Comparison of ENCODE assay signal across 1 cellular context in genomic region chr20:49936153-49937022, GRCh38.
TF ChIP-seq lines count a peak whose summit lies in the region.

A gene with protein sequence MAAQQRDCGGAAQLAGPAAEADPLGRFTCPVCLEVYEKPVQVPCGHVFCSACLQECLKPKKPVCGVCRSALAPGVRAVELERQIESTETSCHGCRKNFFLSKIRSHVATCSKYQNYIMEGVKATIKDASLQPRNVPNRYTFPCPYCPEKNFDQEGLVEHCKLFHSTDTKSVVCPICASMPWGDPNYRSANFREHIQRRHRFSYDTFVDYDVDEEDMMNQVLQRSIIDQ (plus strand): TSS chr20:49936397. CDS start chr20:49936413, 16 bp downstream.

TF ChIP-seq in HEK293, 187 proteins besides CTCF, POLR2A, EP300 and RAD21 (continued from another document):
- TF ChIP-seq TCF7L2 (IDR thresholded peaks at IDR 0.05; ENCODE audit: borderline replicate concordance, low read depth, low read length) (no peak), ZBTB20 (tag by site-specific recombination; IDR thresholded peaks at IDR 0.05) (peak; percentile 22; the same call in 1 of the 2 replicates), ZNF473 (tag by site-specific recombination; IDR thresholded peaks at IDR 0.05) (no peak), ZNF138 (tag by site-specific recombination; IDR thresholded peaks at IDR 0.05; ENCODE audit: borderline replicate concordance) (no peak), PBX3 (CRISPR knock-in tag; IDR thresholded peaks at IDR 0.05) (no peak), HOXD13 (CRISPR knock-in tag; IDR thresholded peaks at IDR 0.05; ENCODE audit: borderline replicate concordance) (no peak), KLF9 (tag by site-specific recombination; IDR thresholded peaks at IDR 0.05; ENCODE audit: low read depth) (peak; percentile 68), SCRT2 (tag by site-specific recombination; IDR thresholded peaks at IDR 0.05) (no peak), ZNF354C (tag by site-specific recombination; IDR thresholded peaks at IDR 0.05; ENCODE audit: borderline replicate concordance, low read depth) (no peak), YY1 (tag by site-specific recombination; IDR thresholded peaks at IDR 0.05) (peak; percentile 87), ZBTB7A (tag by site-specific recombination; IDR thresholded peaks at IDR 0.05; ENCODE audit: low read depth) (no peak), ZNF302 (tag by site-specific recombination; IDR thresholded peaks at IDR 0.05; ENCODE audit: low read depth) (no peak), MZF1 (tag by site-specific recombination; IDR thresholded peaks at IDR 0.05; ENCODE audit: borderline replicate concordance) (no peak), ZNF629 (tag by site-specific recombination; IDR thresholded peaks at IDR 0.05) (peak; percentile 81)
- TF ChIP-seq, protein P1, sequence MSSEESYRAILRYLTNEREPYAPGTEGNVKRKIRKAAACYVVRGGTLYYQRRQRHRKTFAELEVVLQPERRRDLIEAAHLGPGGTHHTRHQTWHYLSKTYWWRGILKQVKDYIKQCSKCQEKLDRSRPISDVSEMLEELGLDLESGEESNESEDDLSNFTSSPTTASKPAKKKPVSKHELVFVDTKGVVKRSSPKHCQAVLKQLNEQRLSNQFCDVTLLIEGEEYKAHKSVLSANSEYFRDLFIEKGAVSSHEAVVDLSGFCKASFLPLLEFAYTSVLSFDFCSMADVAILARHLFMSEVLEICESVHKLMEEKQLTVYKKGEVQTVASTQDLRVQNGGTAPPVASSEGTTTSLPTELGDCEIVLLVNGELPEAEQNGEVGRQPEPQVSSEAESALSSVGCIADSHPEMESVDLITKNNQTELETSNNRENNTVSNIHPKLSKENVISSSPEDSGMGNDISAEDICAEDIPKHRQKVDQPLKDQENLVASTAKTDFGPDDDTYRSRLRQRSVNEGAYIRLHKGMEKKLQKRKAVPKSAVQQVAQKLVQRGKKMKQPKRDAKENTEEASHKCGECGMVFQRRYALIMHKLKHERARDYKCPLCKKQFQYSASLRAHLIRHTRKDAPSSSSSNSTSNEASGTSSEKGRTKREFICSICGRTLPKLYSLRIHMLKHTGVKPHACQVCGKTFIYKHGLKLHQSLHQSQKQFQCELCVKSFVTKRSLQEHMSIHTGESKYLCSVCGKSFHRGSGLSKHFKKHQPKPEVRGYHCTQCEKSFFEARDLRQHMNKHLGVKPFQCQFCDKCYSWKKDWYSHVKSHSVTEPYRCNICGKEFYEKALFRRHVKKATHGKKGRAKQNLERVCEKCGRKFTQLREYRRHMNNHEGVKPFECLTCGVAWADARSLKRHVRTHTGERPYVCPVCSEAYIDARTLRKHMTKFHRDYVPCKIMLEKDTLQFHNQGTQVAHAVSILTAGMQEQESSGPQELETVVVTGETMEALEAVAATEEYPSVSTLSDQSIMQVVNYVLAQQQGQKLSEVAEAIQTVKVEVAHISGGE (tag by site-specific recombination; conservative IDR thresholded peaks at IDR 0.05; ENCODE audit: low read depth): no peak
- TF ChIP-seq, protein P2, sequence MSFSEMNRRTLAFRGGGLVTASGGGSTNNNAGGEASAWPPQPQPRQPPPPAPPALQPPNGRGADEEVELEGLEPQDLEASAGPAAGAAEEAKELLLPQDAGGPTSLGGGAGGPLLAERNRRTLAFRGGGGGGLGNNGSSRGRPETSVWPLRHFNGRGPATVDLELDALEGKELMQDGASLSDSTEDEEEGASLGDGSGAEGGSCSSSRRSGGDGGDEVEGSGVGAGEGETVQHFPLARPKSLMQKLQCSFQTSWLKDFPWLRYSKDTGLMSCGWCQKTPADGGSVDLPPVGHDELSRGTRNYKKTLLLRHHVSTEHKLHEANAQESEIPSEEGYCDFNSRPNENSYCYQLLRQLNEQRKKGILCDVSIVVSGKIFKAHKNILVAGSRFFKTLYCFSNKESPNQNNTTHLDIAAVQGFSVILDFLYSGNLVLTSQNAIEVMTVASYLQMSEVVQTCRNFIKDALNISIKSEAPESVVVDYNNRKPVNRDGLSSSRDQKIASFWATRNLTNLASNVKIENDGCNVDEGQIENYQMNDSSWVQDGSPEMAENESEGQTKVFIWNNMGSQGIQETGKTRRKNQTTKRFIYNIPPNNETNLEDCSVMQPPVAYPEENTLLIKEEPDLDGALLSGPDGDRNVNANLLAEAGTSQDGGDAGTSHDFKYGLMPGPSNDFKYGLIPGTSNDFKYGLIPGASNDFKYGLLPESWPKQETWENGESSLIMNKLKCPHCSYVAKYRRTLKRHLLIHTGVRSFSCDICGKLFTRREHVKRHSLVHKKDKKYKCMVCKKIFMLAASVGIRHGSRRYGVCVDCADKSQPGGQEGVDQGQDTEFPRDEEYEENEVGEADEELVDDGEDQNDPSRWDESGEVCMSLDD (tag by site-specific recombination; IDR thresholded peaks at IDR 0.05): peak; percentile 42; the same call in 1 of the 2 replicates
TF ChIP-seq in HEK293: peak in this region for 35.
